1 cellular context compared by ENCODE assay signal in genomic region chr18:8889479-8889878, GRCh38.
TF ChIP-seq lines count a peak whose summit lies in the region.

No MANE protein-coding gene starts in this region.

TF ChIP-seq in GM23338, 12 proteins besides CTCF, POLR2A, EP300 and RAD21 (continued from another document):
- TF ChIP-seq NANOG (IDR thresholded peaks at IDR 0.05; ENCODE audit: borderline replicate concordance) (no peak), STAT1 (IDR thresholded peaks at IDR 0.05; ENCODE audit: unreplicated experiment) (no peak), EZH2 (IDR thresholded peaks at IDR 0.05; ENCODE audit: low read depth, unreplicated experiment) (no peak), ETS1 (IDR thresholded peaks at IDR 0.05) (no peak)
- TF ChIP-seq, protein P1, sequence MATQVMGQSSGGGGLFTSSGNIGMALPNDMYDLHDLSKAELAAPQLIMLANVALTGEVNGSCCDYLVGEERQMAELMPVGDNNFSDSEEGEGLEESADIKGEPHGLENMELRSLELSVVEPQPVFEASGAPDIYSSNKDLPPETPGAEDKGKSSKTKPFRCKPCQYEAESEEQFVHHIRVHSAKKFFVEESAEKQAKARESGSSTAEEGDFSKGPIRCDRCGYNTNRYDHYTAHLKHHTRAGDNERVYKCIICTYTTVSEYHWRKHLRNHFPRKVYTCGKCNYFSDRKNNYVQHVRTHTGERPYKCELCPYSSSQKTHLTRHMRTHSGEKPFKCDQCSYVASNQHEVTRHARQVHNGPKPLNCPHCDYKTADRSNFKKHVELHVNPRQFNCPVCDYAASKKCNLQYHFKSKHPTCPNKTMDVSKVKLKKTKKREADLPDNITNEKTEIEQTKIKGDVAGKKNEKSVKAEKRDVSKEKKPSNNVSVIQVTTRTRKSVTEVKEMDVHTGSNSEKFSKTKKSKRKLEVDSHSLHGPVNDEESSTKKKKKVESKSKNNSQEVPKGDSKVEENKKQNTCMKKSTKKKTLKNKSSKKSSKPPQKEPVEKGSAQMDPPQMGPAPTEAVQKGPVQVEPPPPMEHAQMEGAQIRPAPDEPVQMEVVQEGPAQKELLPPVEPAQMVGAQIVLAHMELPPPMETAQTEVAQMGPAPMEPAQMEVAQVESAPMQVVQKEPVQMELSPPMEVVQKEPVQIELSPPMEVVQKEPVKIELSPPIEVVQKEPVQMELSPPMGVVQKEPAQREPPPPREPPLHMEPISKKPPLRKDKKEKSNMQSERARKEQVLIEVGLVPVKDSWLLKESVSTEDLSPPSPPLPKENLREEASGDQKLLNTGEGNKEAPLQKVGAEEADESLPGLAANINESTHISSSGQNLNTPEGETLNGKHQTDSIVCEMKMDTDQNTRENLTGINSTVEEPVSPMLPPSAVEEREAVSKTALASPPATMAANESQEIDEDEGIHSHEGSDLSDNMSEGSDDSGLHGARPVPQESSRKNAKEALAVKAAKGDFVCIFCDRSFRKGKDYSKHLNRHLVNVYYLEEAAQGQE (IDR thresholded peaks at IDR 0.05; ENCODE audit: unreplicated experiment), result no peak
TF ChIP-seq in GM23338: peak in this region for 0.
